ENCODE assay signal across 7 cellular contexts in the genomic region with DNA sequence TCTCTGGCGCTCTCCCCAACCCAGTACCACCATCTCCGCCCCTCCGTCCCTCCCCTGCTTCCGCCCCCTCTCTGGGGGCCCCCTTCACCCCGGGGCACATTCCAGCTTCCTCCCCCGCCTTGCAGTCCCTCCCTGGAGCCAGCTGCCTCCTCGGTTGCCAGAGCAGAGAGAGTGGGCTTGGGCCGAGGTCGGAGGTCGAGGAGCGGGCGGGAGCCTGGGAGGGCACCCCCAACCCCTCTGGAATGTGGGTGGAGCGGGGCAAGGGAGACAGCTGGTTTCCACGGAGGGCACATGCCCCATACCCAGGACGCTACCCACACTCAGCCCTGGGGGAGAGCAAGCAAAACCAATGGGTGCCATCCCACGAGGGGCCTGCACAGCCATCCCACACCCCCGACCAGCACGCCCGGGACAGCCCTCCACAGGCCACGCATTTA. TPM values are rescaled to one million over a fixed set of nuclear protein-coding genes. Genes with fewer than 3 reads are reported as not detected.
DNase-seq lines count a peak whose midpoint lies in the region; ATAC-seq and TF ChIP-seq lines count a peak whose summit lies in the region.

No MANE protein-coding gene starts in this region.

- H3K27ac ChIP-seq in HUES64 (ENCODE audit: low read depth, low read length) (peak overlapping the region; percentile 89; the same call in 1 of the 2 replicates), left lung (peak overlapping the region; percentile 93 to 99), temporal lobe (ENCODE audit: low read depth, low read length) (peak overlapping the region; percentile 94)

- intact Hi-C loops in left lung (cut with DNase I) = no loop called here

- no peaks in the 10 kb centered on the region for H3K9me3 ChIP-seq in HUES64 (ENCODE audit: insufficient read depth, low read depth, low read length)
- H3K9me3 ChIP-seq in adipocyte (ENCODE audit: control insufficient read depth, low read length) = no peaks in the 10 kb centered on the region
- H3K9me3 ChIP-seq in left lung = no peaks in the 10 kb centered on the region

- H3K27me3 ChIP-seq in HUES64 (ENCODE audit: insufficient read depth, low read length) (peaks cover 8% of the 10 kb centered on the region), adipocyte (replicated peaks; ENCODE audit: control insufficient read depth, insufficient read depth, low read length) (no peaks in the 10 kb centered on the region), left lung (no peaks in the 10 kb centered on the region)

- H3K4me1 ChIP-seq in HUES64 (ENCODE audit: insufficient read depth, low read length) = peaks cover 30% of the 10 kb centered on the region
- H3K4me1 ChIP-seq in adipocyte (ENCODE audit: control insufficient read depth, insufficient read depth, low read length) = peaks cover 55% of the 10 kb centered on the region
- peaks cover 63 to 97% of the 10 kb centered on the region in 2 donors for H3K4me1 ChIP-seq in left lung

- H3K9ac ChIP-seq in HUES64 (ENCODE audit: low read depth, low read length) (0 out of 2 replicates have a peak overlapping the region, but pooled peaks have one; percentile 2), adipocyte (ENCODE audit: low read length) (peak overlapping the region; percentile 90)

- H3K36me3 ChIP-seq in HUES64 (ENCODE audit: insufficient read depth, low read length) (peaks cover 14% of the 10 kb centered on the region), adipocyte (ENCODE audit: control insufficient read depth, insufficient read depth, low read length, severe bottlenecking) (peaks cover 9% of the 10 kb centered on the region), left lung (peaks cover 0 to 12% of the 10 kb centered on the region in 2 donors)

- ATAC-seq in left lung (no peak), HG02759 (IDR thresholded peaks at IDR 0.05; ENCODE audit: unreplicated experiment) (no peak)

- DNase-seq in adipocyte (ENCODE audit: low read depth) (peak; percentile 61), left lung (no peak), NCI-H345 (lab: John Stamatoyannopoulos, UW) (no peak)
- DNase-seq in activated effector memory CD4-positive, alpha-beta T cell treated with anti-CD3 and anti-CD28 coated beads, Interleukin-2, amount 50 U/mL, for 16 hours = no peak

- 44% methylated on average over 20 of the region's 20 CpGs for WGBS in HUES64

- H3K4me3 ChIP-seq in HUES64 (ENCODE audit: low read length) (peak overlapping the region; percentile 89), adipocyte (ENCODE audit: low read length) (no peak overlapping the region), left lung (peak overlapping the region in 1 of 2 donors; percentile 68)

- no peak for TF ChIP-seq CTCF in left lung (IDR thresholded peaks at IDR 0.05)

RNA-seq across cellular contexts. Expression of a gene that starts 6.4 kb away (rescaled TPM):
- polyA plus RNA-seq in HUES64 (2013, experiment 1 of 2) = 162 TPM
- polyA plus RNA-seq in HUES64 (2013, experiment 2 of 2) = 166 TPM
- total RNA-seq in left lung (100 to 1,000 TPM; 220 to 235 TPM), temporal lobe (289 TPM)

RNA-seq across cellular contexts. Expression of a gene that starts 12.6 kb away (rescaled TPM):
- polyA plus RNA-seq in HUES64 (2013, experiment 1 of 2) = 31.0 TPM
- polyA plus RNA-seq in HUES64 (2013, experiment 2 of 2) = 30.9 TPM
- total RNA-seq in left lung = 10 to 100 TPM; 48.0 to 58.7 TPM
- total RNA-seq in temporal lobe = 8.9 TPM

RNA-seq across cellular contexts. Expression of a gene that starts 14.3 kb away (rescaled TPM):
- polyA plus RNA-seq in HUES64 (2013, experiment 1 of 2) = 116 TPM
- polyA plus RNA-seq in HUES64 (2013, experiment 2 of 2) = 108 TPM
- total RNA-seq in left lung (100 to 1,000 TPM in 1 of 2 donors, 10 to 100 TPM in 1; 87.4 to 115 TPM), temporal lobe (22.6 TPM)

RNA-seq across cellular contexts. Expression of a gene that starts 21.2 kb away (rescaled TPM):
- 131 TPM for polyA plus RNA-seq in HUES64 (2013, experiment 1 of 2)
- 132 TPM for polyA plus RNA-seq in HUES64 (2013, experiment 2 of 2)
- total RNA-seq in left lung = 100 to 1,000 TPM; 139 to 161 TPM
- total RNA-seq in temporal lobe = 27.5 TPM

RNA-seq across cellular contexts. Expression of a gene that starts 23.0 kb away (rescaled TPM):
- 7.6 TPM for polyA plus RNA-seq in HUES64 (2013, experiment 1 of 2)
- polyA plus RNA-seq in HUES64 (2013, experiment 2 of 2) = 12.2 TPM
- total RNA-seq in left lung = under 1 TPM in 1 of 2 donors, not detected in 1; 0.52 TPM
- 4.9 TPM for total RNA-seq in temporal lobe
